In the genomic region with DNA sequence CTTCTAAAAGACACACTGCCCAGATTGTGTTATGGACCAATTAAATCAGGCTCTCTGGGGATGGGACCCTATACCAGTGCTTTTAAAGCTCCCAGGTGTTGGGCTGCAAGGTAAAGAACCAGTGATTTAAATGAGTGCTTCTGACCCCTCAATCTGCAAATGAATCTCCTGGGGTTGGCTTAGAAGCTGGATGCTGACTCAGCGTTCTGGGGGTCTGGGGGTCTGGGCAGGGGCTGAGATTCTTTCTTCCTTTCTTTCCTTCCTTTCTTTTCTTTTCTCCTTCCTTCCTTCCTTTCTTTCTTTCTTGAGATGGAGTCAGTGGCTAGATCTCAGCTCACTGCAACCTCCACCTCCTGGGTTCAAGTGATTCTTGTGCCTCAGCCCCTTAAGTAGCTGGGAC, we compare ENCODE assay signal across 2 cellular contexts.
TF ChIP-seq lines count a peak whose summit lies in the region.

No MANE protein-coding gene starts in this region.

TF ChIP-seq in HepG2, 621 proteins besides CTCF, POLR2A, EP300 and RAD21:
- TF ChIP-seq MAFK (conservative IDR thresholded peaks at IDR 0.05 in 1 of 2, IDR thresholded peaks at IDR 0.05 in 1 of 2; ENCODE audit: low read length in 2 of 2) (peak; percentile 96 to 99), ZNF274 (CRISPR knock-in tag; IDR thresholded peaks at IDR 0.05) (no peak), ZNF660 (CRISPR knock-in tag; IDR thresholded peaks at IDR 0.05; ENCODE audit: borderline replicate concordance, low read depth) (no peak), TCF7 (IDR thresholded peaks at IDR 0.05; ENCODE audit: low read depth) (no peak), ZNF335 (CRISPR knock-in tag; IDR thresholded peaks at IDR 0.05) (no peak), HINFP (CRISPR knock-in tag; IDR thresholded peaks at IDR 0.05; ENCODE audit: low read depth) (no peak), KAT8 (CRISPR knock-in tag; IDR thresholded peaks at IDR 0.05) (no peak), ZC3H4 (CRISPR knock-in tag; IDR thresholded peaks at IDR 0.05; ENCODE audit: borderline replicate concordance) (no peak), MAFF (IDR thresholded peaks at IDR 0.05; ENCODE audit: low read depth, low read length) (peak; percentile 96)

TF ChIP-seq in H1, 55 proteins besides CTCF, POLR2A, EP300 and RAD21:
- TF ChIP-seq MAFK (IDR thresholded peaks at IDR 0.05; ENCODE audit: low read depth, low read length) (peak; percentile 88), CHD2 (IDR thresholded peaks at IDR 0.05; ENCODE audit: low read length) (no peak)
